ENCODE assay signal across 27 cellular contexts in genomic region chr6:119270545-119270944, GRCh38.
DNase-seq lines count a peak whose midpoint lies in the region; ATAC-seq, FAIRE-seq and TF ChIP-seq lines count a peak whose summit lies in the region.
"Had no signal": no experiment of that assay in that cellular context is flagged by ENCODE, and none has a peak within 500 bp of the region (broad histone marks: within the 10 kb centered on the region; RNA-seq: fewer than 3 reads in every experiment).

No MANE protein-coding gene starts in this region.

- in situ Hi-C loops in HepG2 (cut with HindIII; ENCODE audit: extremely low pct_ligation_motif_present, low pct_unique_long_range_greater_than_20kb) (no loop called here), K562 (cut with MboI) (no loop called here)

- no peaks in the 10 kb centered on the region for H3K9me2 ChIP-seq in OCI-LY7 (ENCODE audit: insufficient read depth, low read length)

- H3K27ac ChIP-seq in HepG2 (ENCODE audit: extremely low read length, insufficient read depth, low read length) = no peak overlapping the region
- no peak overlapping the region for H3K27ac ChIP-seq in right lobe of liver
- no peak overlapping the region for H3K27ac ChIP-seq in OCI-LY7 (ENCODE audit: low read depth, low read length, poor library complexity, severe bottlenecking)
- no peak overlapping the region for H3K27ac ChIP-seq in K562 (ENCODE audit: extremely low read depth, low read depth, low read length)
- no peak overlapping the region for H3K27ac ChIP-seq in right atrium auricular region
- no peak overlapping the region for H3K27ac ChIP-seq in kidney (ENCODE audit: low read depth in 2 of 2, low read length in 2 of 2)
- H3K27ac ChIP-seq: BLaER1 had no signal

- H2AFZ ChIP-seq in HepG2 (ENCODE audit: low read length) (no peak overlapping the region), OCI-LY7 (ENCODE audit: low read length) (no peak overlapping the region), K562 (ENCODE audit: low read depth, low read length) (no peak overlapping the region)

- H3K4me1 Mint-ChIP-seq in endothelial cell (ENCODE audit: unreplicated experiment) = peaks cover 22% of the 10 kb centered on the region
- H3K4me1 Mint-ChIP-seq: CD14-positive monocyte had no signal

- no peaks in the 10 kb centered on the region for H3K27me3 ChIP-seq in HepG2 (ENCODE audit: control insufficient read depth in 1 of 2, insufficient read depth in 2 of 2, low read length in 2 of 2)
- no peaks in the 10 kb centered on the region for H3K27me3 ChIP-seq in right lobe of liver
- H3K27me3 ChIP-seq in K562 (ENCODE audit: control insufficient read depth in 2 of 2, insufficient read depth in 2 of 2, low read length in 2 of 2) = no peaks in the 10 kb centered on the region
- H3K27me3 ChIP-seq in right atrium auricular region = no peaks in the 10 kb centered on the region
- H3K27me3 ChIP-seq: BE2C, BLaER1 had no signal

- 96% methylated on average over 3 of the region's 3 CpGs for WGBS in HepG2 (ENCODE audit: low lambda C conversion rate)
- 100% methylated on average over 3 of the region's 3 CpGs for WGBS in right lobe of liver (ENCODE audit: insufficient coverage, low coverage, low lambda C conversion rate, missing lambda C conversion rate)
- 98% methylated on average over 3 of the region's 3 CpGs for WGBS in K562 (ENCODE audit: insufficient coverage, low coverage, missing lambda C conversion rate)

- H3K9me3 Mint-ChIP-seq in endothelial cell (ENCODE audit: unreplicated experiment) = peaks cover 7% of the 10 kb centered on the region

- TF ChIP-seq CTCF in HepG2 (CRISPR knock-in tag; IDR thresholded peaks at IDR 0.05) (no peak), right lobe of liver (IDR thresholded peaks at IDR 0.05) (no peak), OCI-LY7 (conservative IDR thresholded peaks at IDR 0.05; ENCODE audit: low read length) (no peak), K562 (IDR thresholded peaks at IDR 0.05 in 2 of 3, conservative IDR thresholded peaks at IDR 0.05 in 1 of 3; ENCODE audit: insufficient read depth in 2 of 3, low read depth in 1 of 3, low read length in 3 of 3) (no peak), endothelial cell (IDR thresholded peaks at IDR 0.05; ENCODE audit: unreplicated experiment) (no peak), right atrium auricular region (IDR thresholded peaks at IDR 0.05) (no peak), kidney (IDR thresholded peaks at IDR 0.05; ENCODE audit: borderline replicate concordance, extremely low read depth, insufficient read depth) (no peak)

- H3K4me3 Mint-ChIP-seq in endothelial cell (ENCODE audit: unreplicated experiment) = peak overlapping the region; percentile 51
- H3K4me3 Mint-ChIP-seq: CD14-positive monocyte; CD4-positive, alpha-beta memory T cell; CD4-positive, CD25-positive, alpha-beta regulatory T cell had no signal

- H3K4me2 ChIP-seq in HepG2 (ENCODE audit: low read depth, low read length) (no peak overlapping the region), OCI-LY7 (ENCODE audit: low read length) (no peak overlapping the region), K562 (ENCODE audit: insufficient read depth, low read length) (no peak overlapping the region)
- H3K4me2 ChIP-seq: BLaER1 had no signal

- peaks cover 40% of the 10 kb centered on the region for H3K4me1 ChIP-seq in HepG2 (ENCODE audit: insufficient read depth, low read length)
- H3K4me1 ChIP-seq in right lobe of liver = peaks cover 0 to 8% (median 0%) of the 10 kb centered on the region in 4 donors
- H3K4me1 ChIP-seq in OCI-LY7 (ENCODE audit: insufficient read depth, low read length, poor library complexity, severe bottlenecking) = no peaks in the 10 kb centered on the region
- peaks cover 7 to 11% of the 10 kb centered on the region in 2 experiments; a peak in 3 of 5 replicates for H3K4me1 ChIP-seq in K562 (replicated peaks in 1 of 2; ENCODE audit: control insufficient read depth in 2 of 2, insufficient read depth in 2 of 2, low read length in 2 of 2)
- H3K4me1 ChIP-seq in right atrium auricular region = no peaks in the 10 kb centered on the region
- peaks cover 0 to 4% of the 10 kb centered on the region in 2 donors for H3K4me1 ChIP-seq in kidney (ENCODE audit: control insufficient read depth in 1 of 2, insufficient read depth in 1 of 2, low read depth in 1 of 2, low read length in 2 of 2)
- H3K4me1 ChIP-seq: BLaER1 had no signal

- H3K9ac ChIP-seq in HepG2 (ENCODE audit: insufficient read depth, low read depth, low read length) = no peak overlapping the region
- H3K9ac ChIP-seq in K562 (ENCODE audit: insufficient read depth in 1 of 2, low read depth in 2 of 2, low read length in 2 of 2) = no peak overlapping the region
- H3K9ac ChIP-seq in kidney (ENCODE audit: low read length in 2 of 2) = no peak overlapping the region
- H3K9ac ChIP-seq: BLaER1 had no signal

- H3K9me1 ChIP-seq in K562 (ENCODE audit: control insufficient read depth, insufficient read depth, low read length) = no peaks in the 10 kb centered on the region

- FAIRE-seq in HepG2 (lab: Jason Lieb, UNC) (no peak), K562 (lab: Jason Lieb, UNC) (no peak), kidney (lab: Jason Lieb, UNC) (no peak)
- FAIRE-seq: A204.1, GM12891, GM19239 had no signal

- BruUV-seq in HepG2 (replicated peaks; lab: Mats Ljungman, UMichigan) (no TSS peak), OCI-LY7 (replicated peaks; lab: Mats Ljungman, UMichigan) (no TSS peak), K562 (replicated peaks; lab: Mats Ljungman, UMichigan) (no TSS peak)

- TF ChIP-seq EP300 in HepG2 (IDR thresholded peaks at IDR 0.05; ENCODE audit: low read depth in 2 of 2, low read length in 2 of 2) = no peak
- TF ChIP-seq EP300 in HepG2 (CRISPR knock-in tag; IDR thresholded peaks at IDR 0.05; ENCODE audit: borderline replicate concordance) = no peak
- no peak for TF ChIP-seq EP300 in K562 (IDR thresholded peaks at IDR 0.05; ENCODE audit: low read length)

- no peak for ATAC-seq in HepG2
- ATAC-seq in right lobe of liver = no peak
- no peak for ATAC-seq in K562

- H3K79me2 ChIP-seq in HepG2 (ENCODE audit: insufficient read depth, low read length) (peaks cover 55% of the 10 kb centered on the region), OCI-LY7 (ENCODE audit: insufficient read depth, low read depth, low read length) (peaks cover 85% of the 10 kb centered on the region; the same call in 1 of the 2 replicates), K562 (ENCODE audit: control insufficient read depth, insufficient read depth, low read length) (peaks cover 89% of the 10 kb centered on the region)

- DNase-seq in HepG2 (ENCODE audit: low spot score) (no peak), right lobe of liver (no peak), OCI-LY7 (ENCODE audit: low spot score) (peak; percentile 24), K562 (ENCODE audit: extremely low read depth in 1 of 4, low spot score in 3 of 4) (no peak), endothelial cell (ENCODE audit: low spot score) (no peak), right atrium auricular region (ENCODE audit: low spot score) (no peak), GM19240 (ENCODE audit: insufficient read length, low spot score) (no peak), kidney (no peak)
- DNase-seq: 8988T; ACHN; BE2C; C1 segment of cervical spinal cord; CD4-positive, alpha-beta memory T cell; CD4-positive, CD25-positive, alpha-beta regulatory T cell; CD8-positive, alpha-beta memory T cell; COR-L47; DMS153; DMS53; DMS79; DND-41; EL; GDM1 had no signal

- POLR2A ChIA-PET in HepG2 (lab: Yijun Ruan, JAX) = no interaction called here
- POLR2A ChIA-PET in OCI-LY7 (lab: Charles Lee) = interaction anchor here (0.5 to 0.6 kb wide), 2 partner anchors 19 to 20 kb away, joined by 3 read pairs; no protein-coding TSS in a partner anchor
- POLR2A ChIA-PET in K562 (lab: Yijun Ruan, JAX) = no interaction called here

- H3K36me3 ChIP-seq in HepG2 (replicated peaks in 1 of 2; ENCODE audit: control insufficient read depth in 1 of 2, insufficient read depth in 2 of 2, low read length in 2 of 2) (peaks cover 26 to 80% of the 10 kb centered on the region in 2 experiments), right lobe of liver (peaks cover 0 to 6% (median 0%) of the 10 kb centered on the region in 4 donors), OCI-LY7 (ENCODE audit: insufficient read depth, low read length) (peaks cover 96% of the 10 kb centered on the region), K562 (ENCODE audit: control insufficient read depth, insufficient read depth, low read length) (peaks cover 71% of the 10 kb centered on the region), right atrium auricular region (no peaks in the 10 kb centered on the region), kidney (ENCODE audit: control insufficient read depth in 1 of 2, insufficient read depth in 2 of 2, low read length in 2 of 2) (no peaks in the 10 kb centered on the region)

- H3K36me3 Mint-ChIP-seq in endothelial cell (ENCODE audit: low read depth, unreplicated experiment) = peaks cover 15% of the 10 kb centered on the region

- peaks cover 4% of the 10 kb centered on the region for H3K27me3 Mint-ChIP-seq in endothelial cell (ENCODE audit: unreplicated experiment)
- H3K27me3 Mint-ChIP-seq: CD4-positive, alpha-beta memory T cell; CD4-positive, CD25-positive, alpha-beta regulatory T cell; CD8-positive, alpha-beta memory T cell had no signal

- intact Hi-C loops in HepG2 (cut with micrococcal nuclease; ENCODE audit: unreplicated experiment) = no loop called here
- intact Hi-C loops in right lobe of liver (cut with DNase I) = no loop called here
- intact Hi-C loops in OCI-LY7 (cut with micrococcal nuclease; ENCODE audit: unreplicated experiment) = no loop called here
- intact Hi-C loops in K562 (cut with micrococcal nuclease) = no loop called here
- intact Hi-C loops in kidney (cut with DNase I) = no loop called here

- no peak overlapping the region for H3K27ac Mint-ChIP-seq in endothelial cell (ENCODE audit: unreplicated experiment)
- H3K27ac Mint-ChIP-seq: CD4-positive, alpha-beta memory T cell; CD4-positive, CD25-positive, alpha-beta regulatory T cell had no signal

- CTCF ChIA-PET in HepG2 (lab: Yijun Ruan, JAX; ENCODE audit: low intra/inter-chr PET ratio, low total read pairs) (no interaction called here), OCI-LY7 (lab: Charles Lee; ENCODE audit: unreplicated experiment) (no interaction called here), K562 (lab: Yijun Ruan, JAX; ENCODE audit: low intra/inter-chr PET ratio) (no interaction called here)

- H3K4me3 ChIP-seq in HepG2 (replicated peaks in 1 of 3; ENCODE audit: insufficient read depth in 1 of 3, low read depth in 2 of 3, low read length in 3 of 3) = no peak overlapping the region
- H3K4me3 ChIP-seq in right lobe of liver = no peak overlapping the region
- no peak overlapping the region for H3K4me3 ChIP-seq in OCI-LY7 (ENCODE audit: low read depth, low read length, poor library complexity, severe bottlenecking)
- no peak overlapping the region for H3K4me3 ChIP-seq in K562
- H3K4me3 ChIP-seq in right atrium auricular region = no peak overlapping the region
- no peak overlapping the region for H3K4me3 ChIP-seq in kidney (ENCODE audit: low read length in 2 of 2)
- H3K4me3 ChIP-seq: BLaER1 had no signal

- TF ChIP-seq RAD21 in HepG2 (CRISPR knock-in tag; IDR thresholded peaks at IDR 0.05) (no peak), K562 (CRISPR knock-in tag; conservative IDR thresholded peaks at IDR 0.05 in 1 of 2, IDR thresholded peaks at IDR 0.05 in 1 of 2) (no peak)

- H3K9me3 ChIP-seq in HepG2 (ENCODE audit: low read length) = peaks cover 23% of the 10 kb centered on the region
- peaks cover 0 to 7% (median 0%) of the 10 kb centered on the region in 4 donors for H3K9me3 ChIP-seq in right lobe of liver
- peaks cover 26% of the 10 kb centered on the region for H3K9me3 ChIP-seq in OCI-LY7 (ENCODE audit: low read length)
- peaks cover 7% of the 10 kb centered on the region for H3K9me3 ChIP-seq in K562 (replicated peaks; ENCODE audit: control insufficient read depth, insufficient read depth, low read depth, low read length)
- peaks cover 0 to 13% of the 10 kb centered on the region in 2 donors for H3K9me3 ChIP-seq in right atrium auricular region
- peaks cover 0 to 7% of the 10 kb centered on the region in 2 donors for H3K9me3 ChIP-seq in kidney (ENCODE audit: control insufficient read depth in 1 of 2, low read length in 2 of 2)
- H3K9me3 ChIP-seq: BE2C had no signal

- H4K20me1 ChIP-seq in HepG2 (ENCODE audit: insufficient read depth, low read length) = peaks cover 5% of the 10 kb centered on the region
- H4K20me1 ChIP-seq in OCI-LY7 (ENCODE audit: insufficient read depth, low read length) = 0 out of 2 replicates have a peak, but pooled peaks cover 7% of the 10 kb centered on the region
- H4K20me1 ChIP-seq in K562 (replicated peaks; ENCODE audit: control insufficient read depth, insufficient read depth, low read length) = no peaks in the 10 kb centered on the region
- H4K20me1 ChIP-seq: BLaER1 had no signal

- TF ChIP-seq POLR2A in HepG2 (IDR thresholded peaks at IDR 0.05; ENCODE audit: insufficient read depth in 1 of 2, low read depth in 2 of 2, low read length in 2 of 2) (no peak), right lobe of liver (IDR thresholded peaks at IDR 0.05) (no peak), K562 (conservative IDR thresholded peaks at IDR 0.05) (no peak)

Comparison
In these comparisons a context has a peak if more than half of its experiments do, and no peak if none do; other contexts are left out.
1. Of the 241 proteins assayed by ChIP-seq in both HepG2 and K562: peak only in HepG2: none; only in K562: none; in both: ZFP1; in neither: 240.